ENCODE assay signal across 14 cellular contexts in the genomic region with DNA sequence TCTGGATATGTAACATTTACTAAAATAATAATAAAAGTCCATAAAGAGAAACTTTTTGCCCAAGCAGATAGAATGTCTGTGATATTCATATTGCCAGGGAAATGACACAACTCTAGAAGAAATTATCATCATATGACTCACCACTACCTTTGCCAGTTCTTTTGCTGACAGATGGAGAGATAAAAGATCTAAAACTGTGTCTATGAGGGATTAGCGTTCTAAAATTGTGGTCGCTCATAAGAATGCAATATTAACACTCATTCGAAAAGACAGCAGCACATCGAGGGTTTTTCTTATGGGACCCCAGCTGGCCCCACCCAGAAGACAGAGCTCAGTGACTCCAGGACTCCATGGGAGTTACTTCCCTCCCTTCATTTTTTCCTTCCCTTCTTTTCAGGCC. TPM values are rescaled to one million over a fixed set of nuclear protein-coding genes. Genes with fewer than 3 reads are reported as not detected.
DNase-seq lines count a peak whose midpoint lies in the region; ATAC-seq and TF ChIP-seq lines count a peak whose summit lies in the region.
"Had no signal": no experiment of that assay in that cellular context is flagged by ENCODE, and none has a peak within 500 bp of the region (broad histone marks: within the 10 kb centered on the region; RNA-seq: fewer than 3 reads in every experiment).

No MANE protein-coding gene starts in this region.

- H3K27ac ChIP-seq in HEK293 (ENCODE audit: extremely low read depth, low read depth, low read length) = no peak overlapping the region
- H3K27ac ChIP-seq: cardiac muscle cell had no signal

- no peak for ATAC-seq in HG02571 (IDR thresholded peaks at IDR 0.05; ENCODE audit: unreplicated experiment)

- POLR2A ChIA-PET in HEK293 (lab: Yijun Ruan, JAX) = interaction anchor here (1.7 kb wide), 1 partner anchor 18 kb away, joined by 6 read pairs; no protein-coding TSS in a partner anchor

- in situ Hi-C loops in ACHN (cut with HindIII; ENCODE audit: low pct_ligation_motif_present, low pct_unique_long_range_greater_than_20kb, low sequenced_read_pairs) = no loop called here

- peaks cover 2% of the 10 kb centered on the region for H3K9me3 Mint-ChIP-seq in glutamatergic neuron (ENCODE audit: unreplicated experiment)
- H3K9me3 Mint-ChIP-seq: CD4-positive, alpha-beta T cell; memory B cell; T-helper 1 cell treated with Interleukin-12 subunit alpha and Interleukin-12 subunit beta and Interleukin-4 antibody, amounts not matched to agents 30 μg/mL and 1 μg/mL, for 36 hours had no signal

- CTCF ChIA-PET in HEK293 (lab: Yijun Ruan, JAX) = no interaction called here

- H3K27ac Mint-ChIP-seq in glutamatergic neuron (ENCODE audit: unreplicated experiment) = no peak overlapping the region
- H3K27ac Mint-ChIP-seq: CD4-positive, alpha-beta T cell; memory B cell; T-helper 1 cell treated with Interleukin-12 subunit alpha and Interleukin-12 subunit beta and Interleukin-4 antibody, amounts not matched to agents 30 μg/mL and 1 μg/mL, for 36 hours had no signal

- no peak overlapping the region for H3K4me3 ChIP-seq in HEK293 (ENCODE audit: low read depth, low read length)
- H3K4me3 ChIP-seq: cardiac muscle cell had no signal

- no peaks in the 10 kb centered on the region for H3K9me3 ChIP-seq in HEK293 (ENCODE audit: control insufficient read depth, insufficient read depth, low read depth, low read length)

- H3K4me1 ChIP-seq in HEK293 (ENCODE audit: control insufficient read depth, insufficient read depth, low read length) = no peaks in the 10 kb centered on the region

- H3K27me3 Mint-ChIP-seq in glutamatergic neuron (ENCODE audit: unreplicated experiment) = no peaks in the 10 kb centered on the region

- no peaks in the 10 kb centered on the region for H3K36me3 ChIP-seq in HEK293 (ENCODE audit: control insufficient read depth in 2 of 2, insufficient read depth in 1 of 2, low read length in 2 of 2)
- H3K36me3 ChIP-seq: cardiac muscle cell had no signal

- H3K4me3 Mint-ChIP-seq in glutamatergic neuron (ENCODE audit: unreplicated experiment) = no peak overlapping the region
- H3K4me3 Mint-ChIP-seq: CD4-positive, alpha-beta T cell; memory B cell; T-helper 1 cell treated with Interleukin-12 subunit alpha and Interleukin-12 subunit beta and Interleukin-4 antibody, amounts not matched to agents 30 μg/mL and 1 μg/mL, for 36 hours had no signal

- DNase-seq in ACHN = peak; percentile 14
- peak; percentile 3 to 41 for DNase-seq in SW 1271 (lab: John Stamatoyannopoulos, UW)
- peak; percentile 59 for DNase-seq in fibroblast of peridontal ligament (ENCODE audit: extremely low read depth)
- DNase-seq in glutamatergic neuron = no peak
- no peak for DNase-seq in epidermal melanocyte (ENCODE audit: insufficient read length, low spot score)
- DNase-seq in DMS53 treated with DMSO at 0.1 percent for 48 hours (lab: John Stamatoyannopoulos, UW; ENCODE audit: unreplicated experiment) = no peak
- DNase-seq: CD4-positive, alpha-beta T cell; KG1; NCI-H526 had no signal

- no peak for TF ChIP-seq CTCF in HEK293 (tag by site-specific recombination; IDR thresholded peaks at IDR 0.05)
- no peak for TF ChIP-seq CTCF in glutamatergic neuron (IDR thresholded peaks at IDR 0.05; ENCODE audit: partially characterized antibody, unreplicated experiment)

- H3K4me1 Mint-ChIP-seq in glutamatergic neuron (ENCODE audit: low read depth, unreplicated experiment) = no peaks in the 10 kb centered on the region
- H3K4me1 Mint-ChIP-seq: memory B cell had no signal

- H3K36me3 Mint-ChIP-seq in glutamatergic neuron (ENCODE audit: unreplicated experiment) = no peaks in the 10 kb centered on the region

TF ChIP-seq in HEK293, 187 proteins besides CTCF, POLR2A, EP300 and RAD21:
- no peak for TF ChIP-seq ATF2 (tag by site-specific recombination; IDR thresholded peaks at IDR 0.05; ENCODE audit: low read depth)
- no peak for TF ChIP-seq KLF1 (tag by site-specific recombination; IDR thresholded peaks at IDR 0.05)
- TF ChIP-seq ZNF366 (tag by site-specific recombination; conservative IDR thresholded peaks at IDR 0.05) = 0 out of 2 replicates have a peak, but pooled peaks have one; percentile 43
- TF ChIP-seq, protein P1, sequence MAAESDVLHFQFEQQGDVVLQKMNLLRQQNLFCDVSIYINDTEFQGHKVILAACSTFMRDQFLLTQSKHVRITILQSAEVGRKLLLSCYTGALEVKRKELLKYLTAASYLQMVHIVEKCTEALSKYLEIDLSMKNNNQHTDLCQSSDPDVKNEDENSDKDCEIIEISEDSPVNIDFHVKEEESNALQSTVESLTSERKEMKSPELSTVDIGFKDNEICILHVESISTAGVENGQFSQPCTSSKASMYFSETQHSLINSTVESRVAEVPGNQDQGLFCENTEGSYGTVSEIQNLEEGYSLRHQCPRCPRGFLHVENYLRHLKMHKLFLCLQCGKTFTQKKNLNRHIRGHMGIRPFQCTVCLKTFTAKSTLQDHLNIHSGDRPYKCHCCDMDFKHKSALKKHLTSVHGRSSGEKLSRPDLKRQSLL (tag by site-specific recombination; IDR thresholded peaks at IDR 0.05) = no peak
- TF ChIP-seq ZNF302 (tag by site-specific recombination; IDR thresholded peaks at IDR 0.05; ENCODE audit: low read depth) = no peak
- no peak for TF ChIP-seq ZNF214 (tag by site-specific recombination; IDR thresholded peaks at IDR 0.05; ENCODE audit: borderline replicate concordance)
- TF ChIP-seq, protein P2, sequence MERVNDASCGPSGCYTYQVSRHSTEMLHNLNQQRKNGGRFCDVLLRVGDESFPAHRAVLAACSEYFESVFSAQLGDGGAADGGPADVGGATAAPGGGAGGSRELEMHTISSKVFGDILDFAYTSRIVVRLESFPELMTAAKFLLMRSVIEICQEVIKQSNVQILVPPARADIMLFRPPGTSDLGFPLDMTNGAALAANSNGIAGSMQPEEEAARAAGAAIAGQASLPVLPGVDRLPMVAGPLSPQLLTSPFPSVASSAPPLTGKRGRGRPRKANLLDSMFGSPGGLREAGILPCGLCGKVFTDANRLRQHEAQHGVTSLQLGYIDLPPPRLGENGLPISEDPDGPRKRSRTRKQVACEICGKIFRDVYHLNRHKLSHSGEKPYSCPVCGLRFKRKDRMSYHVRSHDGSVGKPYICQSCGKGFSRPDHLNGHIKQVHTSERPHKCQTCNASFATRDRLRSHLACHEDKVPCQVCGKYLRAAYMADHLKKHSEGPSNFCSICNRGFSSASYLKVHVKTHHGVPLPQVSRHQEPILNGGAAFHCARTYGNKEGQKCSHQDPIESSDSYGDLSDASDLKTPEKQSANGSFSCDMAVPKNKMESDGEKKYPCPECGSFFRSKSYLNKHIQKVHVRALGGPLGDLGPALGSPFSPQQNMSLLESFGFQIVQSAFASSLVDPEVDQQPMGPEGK (tag by site-specific recombination; IDR thresholded peaks at IDR 0.05) = 0 out of 2 replicates have a peak, but pooled peaks have one; percentile 19
- TF ChIP-seq SP7 (tag by site-specific recombination; IDR thresholded peaks at IDR 0.05) = no peak
- TF ChIP-seq ZNF843 (tag by site-specific recombination; IDR thresholded peaks at IDR 0.05) = no peak
- no peak for TF ChIP-seq ZNF133 (tag by site-specific recombination; IDR thresholded peaks at IDR 0.05)
- TF ChIP-seq, protein P3, sequence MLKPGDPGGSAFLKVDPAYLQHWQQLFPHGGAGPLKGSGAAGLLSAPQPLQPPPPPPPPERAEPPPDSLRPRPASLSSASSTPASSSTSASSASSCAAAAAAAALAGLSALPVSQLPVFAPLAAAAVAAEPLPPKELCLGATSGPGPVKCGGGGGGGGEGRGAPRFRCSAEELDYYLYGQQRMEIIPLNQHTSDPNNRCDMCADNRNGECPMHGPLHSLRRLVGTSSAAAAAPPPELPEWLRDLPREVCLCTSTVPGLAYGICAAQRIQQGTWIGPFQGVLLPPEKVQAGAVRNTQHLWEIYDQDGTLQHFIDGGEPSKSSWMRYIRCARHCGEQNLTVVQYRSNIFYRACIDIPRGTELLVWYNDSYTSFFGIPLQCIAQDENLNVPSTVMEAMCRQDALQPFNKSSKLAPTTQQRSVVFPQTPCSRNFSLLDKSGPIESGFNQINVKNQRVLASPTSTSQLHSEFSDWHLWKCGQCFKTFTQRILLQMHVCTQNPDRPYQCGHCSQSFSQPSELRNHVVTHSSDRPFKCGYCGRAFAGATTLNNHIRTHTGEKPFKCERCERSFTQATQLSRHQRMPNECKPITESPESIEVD (tag by site-specific recombination; IDR thresholded peaks at IDR 0.05) = peak; percentile 22; the same call in 1 of the 2 replicates
- no peak for TF ChIP-seq ZBTB17 (tag by site-specific recombination; IDR thresholded peaks at IDR 0.05)
- no peak for TF ChIP-seq ZIC2 (tag by site-specific recombination; IDR thresholded peaks at IDR 0.05)
- no peak for TF ChIP-seq ZSCAN18 (tag by site-specific recombination; IDR thresholded peaks at IDR 0.05)
- no peak for TF ChIP-seq KLF7 (tag by site-specific recombination; IDR thresholded peaks at IDR 0.05; ENCODE audit: borderline replicate concordance)
- no peak for TF ChIP-seq ZNF624 (tag by site-specific recombination; IDR thresholded peaks at IDR 0.05)
- TF ChIP-seq ZNF426 (tag by site-specific recombination; IDR thresholded peaks at IDR 0.05) = no peak

RNA-seq across cellular contexts. Expression of gene LANCL2, which starts 16.6 kb away (rescaled TPM):
- 24.1 TPM for total RNA-seq in glutamatergic neuron (ENCODE audit: unreplicated experiment)

Comparison
In these comparisons a context has a peak if more than half of its experiments do, and no peak if none do; other contexts are left out.
1. DNase-seq: peak in ACHN (single experiment), SW 1271 (2 of 2) and fibroblast of peridontal ligament (single experiment); none in glutamatergic neuron (single experiment), epidermal melanocyte (single experiment) and DMS53 treated with DMSO at 0.1 percent for 48 hours (single experiment).